22 cellular contexts compared by ENCODE assay signal in the genomic region with DNA sequence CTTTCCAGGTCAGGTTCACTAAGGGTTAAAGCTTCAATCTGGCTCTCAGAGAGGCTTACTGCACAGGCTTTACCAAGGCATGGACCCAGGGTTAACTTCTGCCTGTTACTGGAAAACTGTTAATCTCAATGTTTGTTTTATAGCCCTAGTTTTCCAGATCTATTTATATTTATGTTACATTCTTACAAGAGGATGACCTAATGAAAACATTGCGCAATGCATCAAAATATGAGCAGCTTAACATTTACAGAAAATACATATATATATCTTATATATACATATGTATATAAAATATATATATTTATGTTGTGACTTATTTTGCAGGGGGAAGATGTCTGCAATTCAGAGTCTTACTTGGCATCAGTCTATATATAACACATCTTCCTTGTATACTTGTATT.
"Had no signal": no experiment of that assay in that cellular context is flagged by ENCODE, and none has a peak within 500 bp of the region (broad histone marks: within the 10 kb centered on the region; RNA-seq: fewer than 3 reads in every experiment).

No MANE protein-coding gene starts in this region.

- DNase-seq: hypothalamus; immature natural killer cell; islet precursor cell; left ventricle myocardium inferior; mesendoderm; naive B cell; natural killer cell; nephron progenitor cell; occipital lobe; sigmoid colon; small intestine; spleen; stimulated activated CD4-positive, alpha-beta T cell treated with anti-CD3 and anti-CD28 coated beads, Interleukin-4, amount 100 ng/mL, for 24 hours; stimulated activated naive CD4-positive, alpha-beta T cell; uterus had no signal

- H3K27ac ChIP-seq: left ventricle myocardium inferior, neural progenitor cell, neutrophil, right atrium auricular region, sigmoid colon, spleen, suprapubic skin, tibial nerve, uterus had no signal

- H3K9me3 ChIP-seq: left ventricle myocardium inferior, neutrophil, right atrium auricular region, sigmoid colon, spleen, suprapubic skin, tibial nerve, uterus had no signal

- H3K4me1 ChIP-seq: left ventricle myocardium inferior, right atrium auricular region, sigmoid colon, spleen, suprapubic skin, tibial nerve, uterus had no signal

- H3K4me2 ChIP-seq: neural progenitor cell had no signal

- FAIRE-seq: small intestine had no signal

- H3K36me3 ChIP-seq: left ventricle myocardium inferior, neural progenitor cell, neutrophil, right atrium auricular region, sigmoid colon, spleen, suprapubic skin, tibial nerve, uterus had no signal

- ATAC-seq: natural killer cell; stimulated activated effector memory CD8-positive, alpha-beta T cell treated with anti-CD3 and anti-CD28 coated beads, Interleukin-12 subunit alpha, Interleukin-12 subunit beta, amount 100 ng/mL, for 72 hours had no signal

- H3K27me3 ChIP-seq: neutrophil, right atrium auricular region, sigmoid colon, spleen, suprapubic skin, uterus had no signal

- H3K4me3 ChIP-seq: left ventricle myocardium inferior, lung, neural progenitor cell, right atrium auricular region, sigmoid colon, spleen, suprapubic skin, tibial nerve, uterus had no signal

- H2AFZ ChIP-seq: neural progenitor cell had no signal

- H3K9ac ChIP-seq: neural progenitor cell had no signal
